ENCODE assay signal across 1 cellular context in genomic region chr2:98911126-98911375, GRCh38.
TF ChIP-seq lines count a peak whose summit lies in the region.

No MANE protein-coding gene starts in this region.

TF ChIP-seq in HepG2, 621 proteins besides CTCF, POLR2A, EP300 and RAD21 (continued from another document):
- 0 out of 2 replicates have a peak, but pooled peaks have one; percentile 28 for TF ChIP-seq KMT2A (CRISPR knock-in tag; IDR thresholded peaks at IDR 0.05)
